Comparison of ENCODE assay signal across 9 cellular contexts in the genomic region with DNA sequence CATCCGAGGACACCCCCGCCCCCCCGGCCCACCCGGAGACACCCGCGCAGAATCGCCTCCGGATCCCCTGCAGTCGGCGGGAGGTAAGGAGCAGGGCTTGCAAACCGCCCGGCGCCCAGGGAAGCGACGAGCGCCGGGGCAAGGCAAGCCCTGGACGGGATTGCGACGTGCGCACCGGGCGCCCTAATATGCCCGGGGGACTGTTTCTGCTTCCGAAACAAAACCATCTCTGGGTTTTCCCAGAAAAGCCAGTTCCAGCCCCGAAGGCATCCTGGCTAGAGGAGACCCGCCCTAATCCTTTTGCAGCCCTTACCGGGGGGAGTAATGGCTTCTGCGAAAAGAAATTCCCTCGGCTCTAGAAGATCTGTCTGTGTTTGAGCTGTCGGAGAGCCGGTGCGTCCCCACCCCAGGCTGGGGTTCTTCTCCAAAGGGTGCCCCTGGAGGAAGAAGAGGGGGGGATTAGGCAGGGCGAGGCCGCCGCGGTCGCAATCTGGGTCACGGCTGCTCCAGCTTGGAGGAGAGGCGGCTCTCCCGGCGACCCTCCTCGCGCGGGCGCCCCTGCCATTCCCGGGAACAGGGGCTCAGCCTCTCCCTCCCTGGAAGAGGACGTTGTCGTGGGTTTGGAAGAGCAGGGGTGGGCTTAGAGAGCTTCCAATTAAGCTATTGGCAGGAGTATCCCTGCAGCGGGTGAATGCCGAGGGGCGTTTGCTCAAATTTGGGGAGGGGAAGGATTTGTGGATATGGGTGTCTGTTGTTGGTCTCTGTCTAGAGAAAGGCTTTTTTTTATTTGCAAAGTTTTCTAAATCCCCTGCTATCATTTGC. TPM values are rescaled to one million over a fixed set of nuclear protein-coding genes. Genes with fewer than 3 reads are reported as not detected.
DNase-seq lines count a peak whose midpoint lies in the region; ATAC-seq and TF ChIP-seq lines count a peak whose summit lies in the region.
"Had no signal": no experiment of that assay in that cellular context is flagged by ENCODE, and none has a peak within 500 bp of the region (broad histone marks: within the 10 kb centered on the region; RNA-seq: fewer than 3 reads in every experiment).

No MANE protein-coding gene starts in this region.

- H3K27ac ChIP-seq in breast epithelium (no peak overlapping the region), lower lobe of right lung (no peak overlapping the region), thyroid gland (peak overlapping the region in 2 of 3 donors; percentile 2 to 42)

- no peak for TF ChIP-seq CTCF in natural killer cell (IDR thresholded peaks at IDR 0.05)
- TF ChIP-seq CTCF in breast epithelium (IDR thresholded peaks at IDR 0.05) = no peak
- TF ChIP-seq CTCF in lower lobe of right lung (IDR thresholded peaks at IDR 0.05) = no peak
- no peak for TF ChIP-seq CTCF in thyroid gland (IDR thresholded peaks at IDR 0.05)

- H3K4me3 ChIP-seq in breast epithelium (peak overlapping the region; percentile 43 to 79 (median 54)), lower lobe of right lung (peak overlapping the region; percentile 57), thyroid gland (replicated peaks in 1 of 3) (peak overlapping the region; percentile 10 to 51 (median 38))

- H3K4me1 ChIP-seq in breast epithelium (peaks cover 3 to 20% of the 10 kb centered on the region in 2 donors), lower lobe of right lung (peaks cover 47% of the 10 kb centered on the region), thyroid gland (peaks cover 17 to 37% of the 10 kb centered on the region in 2 donors)

- DNase-seq in natural killer cell (no peak), breast epithelium (ENCODE audit: low spot score in 2 of 2) (no peak), lower lobe of right lung (no peak), thyroid gland (peak; percentile 11 to 22), cerebellar nuclear complex (lab: John Stamatoyannopoulos, UW) (no peak)
- no peak for DNase-seq in natural killer cell treated with Interleukin-12 subunit alpha and Interleukin-12 subunit beta and Interleukin-15 and Interleukin-18, amount 100 ng/mL, for 72 hours (ENCODE audit: low spot score)
- DNase-seq in stimulated activated naive CD4-positive, alpha-beta T cell treated with Interleukin-2 at 50 U/mL for 16 hours (lab: John Stamatoyannopoulos, UW) = no peak

- TF ChIP-seq POLR2A in breast epithelium (IDR thresholded peaks at IDR 0.05) = no peak
- TF ChIP-seq POLR2A in thyroid gland (IDR thresholded peaks at IDR 0.05) = no peak

- H3K27me3 Mint-ChIP-seq in natural killer cell (ENCODE audit: low read depth in 2 of 2) = peaks cover 53 to 62% of the 10 kb centered on the region in 2 donors
- peaks cover 37 to 45% of the 10 kb centered on the region in 2 donors for H3K27me3 Mint-ChIP-seq in natural killer cell treated with Interleukin-12 subunit alpha and Interleukin-12 subunit beta and Interleukin-15 and Interleukin-18, amount 100 ng/mL, for 72 hours

- H3K9me3 ChIP-seq in breast epithelium = no peaks in the 10 kb centered on the region
- H3K9me3 ChIP-seq in lower lobe of right lung = no peaks in the 10 kb centered on the region
- no peaks in the 10 kb centered on the region for H3K9me3 ChIP-seq in thyroid gland

- peaks cover 7 to 11% of the 10 kb centered on the region in 2 donors for H3K4me1 Mint-ChIP-seq in natural killer cell
- H3K4me1 Mint-ChIP-seq in natural killer cell treated with Interleukin-12 subunit alpha and Interleukin-12 subunit beta and Interleukin-15 and Interleukin-18, amount 100 ng/mL, for 72 hours (ENCODE audit: low read depth in 2 of 2) = peaks cover 0 to 4% of the 10 kb centered on the region in 2 donors

- no peaks in the 10 kb centered on the region for H3K9me3 Mint-ChIP-seq in natural killer cell
- H3K9me3 Mint-ChIP-seq in natural killer cell treated with Interleukin-12 subunit alpha and Interleukin-12 subunit beta and Interleukin-15 and Interleukin-18, amount 100 ng/mL, for 72 hours = no peaks in the 10 kb centered on the region

- intact Hi-C loops in natural killer cell (cut with micrococcal nuclease) (loop anchor here (2.0 kb wide), 1 partner anchor 816 kb away; no protein-coding TSS in a partner anchor), breast epithelium (cut with DNase I; ENCODE audit: low total_unique reads) (loop anchor here (10.0 kb wide), 1 partner anchor 794 kb away; no protein-coding TSS in a partner anchor), lower lobe of right lung (cut with DNase I) (no loop called here), thyroid gland (cut with DNase I) (loop anchor here (5.0 to 10.0 kb wide), 3 partner anchors 74 to 341 kb away; no protein-coding TSS in a partner anchor)

- no peak for ATAC-seq in natural killer cell
- no peak for ATAC-seq in natural killer cell treated with Interleukin-12 subunit alpha and Interleukin-12 subunit beta and Interleukin-15 and Interleukin-18, amount 100 ng/mL, for 72 hours
- peak; percentile 43 to 51 for ATAC-seq in lower lobe of right lung
- no peak for ATAC-seq in GM21737 (IDR thresholded peaks at IDR 0.05; ENCODE audit: unreplicated experiment)

- 0 to 1% methylated on average over 10 to 32 of the region's 52 CpGs for WGBS in thyroid gland, 2 donors

- peaks cover 3 to 32% of the 10 kb centered on the region in 2 donors for H3K27me3 ChIP-seq in breast epithelium
- peaks cover 43% of the 10 kb centered on the region for H3K27me3 ChIP-seq in lower lobe of right lung (ENCODE audit: low read depth)
- H3K27me3 ChIP-seq in thyroid gland = no peaks in the 10 kb centered on the region

- H3K36me3 ChIP-seq in breast epithelium (no peaks in the 10 kb centered on the region), lower lobe of right lung (no peaks in the 10 kb centered on the region), thyroid gland (peaks cover 0 to 5% of the 10 kb centered on the region in 2 donors)

- H3K4me3 Mint-ChIP-seq in natural killer cell = peak overlapping the region; percentile 68
- H3K4me3 Mint-ChIP-seq in natural killer cell treated with Interleukin-12 subunit alpha and Interleukin-12 subunit beta and Interleukin-15 and Interleukin-18, amount 100 ng/mL, for 72 hours = no peak overlapping the region

- no peak overlapping the region for H3K27ac Mint-ChIP-seq in natural killer cell
- H3K27ac Mint-ChIP-seq in natural killer cell treated with Interleukin-12 subunit alpha and Interleukin-12 subunit beta and Interleukin-15 and Interleukin-18, amount 100 ng/mL, for 72 hours = no peak overlapping the region

- peaks cover 5% of the 10 kb centered on the region for H3K36me3 Mint-ChIP-seq in natural killer cell
- H3K36me3 Mint-ChIP-seq in natural killer cell treated with Interleukin-12 subunit alpha and Interleukin-12 subunit beta and Interleukin-15 and Interleukin-18, amount 100 ng/mL, for 72 hours = no peaks in the 10 kb centered on the region

RNA-seq across cellular contexts. Expression of a gene that starts 0.5 kb away (rescaled TPM):
- total RNA-seq in natural killer cell (under 1 TPM in 1 of 3 donors, not detected in 2; 0.18 TPM), breast epithelium (under 1 TPM; 0.32 to 0.98 (median 0.59) TPM), lower lobe of right lung (0.68 TPM), thyroid gland (10 to 100 TPM in 2 of 4 donors, 1 to 10 TPM in 2; 5.9 to 13.3 (median 10.1) TPM)
- total RNA-seq in natural killer cell treated with Interleukin-12 subunit alpha and Interleukin-12 subunit beta and Interleukin-15 and Interleukin-18, amount 100 ng/mL, for 72 hours = not detected
- total RNA-seq: activated CD8-positive, alpha-beta memory T cell treated with anti-CD3 and anti-CD28 coated beads for 36 hours had no signal

Comparison
In these comparisons a context has a peak if more than half of its experiments do, and no peak if none do; other contexts are left out.
1. ATAC-seq: peak in lower lobe of right lung (2 of 2); none in natural killer cell (0 of 3), natural killer cell treated with Interleukin-12 subunit alpha and Interleukin-12 subunit beta and Interleukin-15 and Interleukin-18, amount 100 ng/mL, for 72 hours (0 of 2) and GM21737 (single experiment).
2. DNase-seq: peak in thyroid gland (2 of 2); none in natural killer cell (single experiment), natural killer cell treated with Interleukin-12 subunit alpha and Interleukin-12 subunit beta and Interleukin-15 and Interleukin-18, amount 100 ng/mL, for 72 hours (single experiment), breast epithelium (0 of 2), lower lobe of right lung (single experiment), cerebellar nuclear complex (0 of 2) and stimulated activated naive CD4-positive, alpha-beta T cell treated with Interleukin-2 at 50 U/mL for 16 hours (single experiment).
3. H3K27ac ChIP-seq: peak in thyroid gland (2 of 3); none in breast epithelium (0 of 2) and lower lobe of right lung (single experiment).
4. Peak in every context shown above with its lines, with median percentiles within 50 percentile points of each other: H3K4me3 ChIP-seq.